9 cellular contexts compared by ENCODE assay signal in the genomic region with DNA sequence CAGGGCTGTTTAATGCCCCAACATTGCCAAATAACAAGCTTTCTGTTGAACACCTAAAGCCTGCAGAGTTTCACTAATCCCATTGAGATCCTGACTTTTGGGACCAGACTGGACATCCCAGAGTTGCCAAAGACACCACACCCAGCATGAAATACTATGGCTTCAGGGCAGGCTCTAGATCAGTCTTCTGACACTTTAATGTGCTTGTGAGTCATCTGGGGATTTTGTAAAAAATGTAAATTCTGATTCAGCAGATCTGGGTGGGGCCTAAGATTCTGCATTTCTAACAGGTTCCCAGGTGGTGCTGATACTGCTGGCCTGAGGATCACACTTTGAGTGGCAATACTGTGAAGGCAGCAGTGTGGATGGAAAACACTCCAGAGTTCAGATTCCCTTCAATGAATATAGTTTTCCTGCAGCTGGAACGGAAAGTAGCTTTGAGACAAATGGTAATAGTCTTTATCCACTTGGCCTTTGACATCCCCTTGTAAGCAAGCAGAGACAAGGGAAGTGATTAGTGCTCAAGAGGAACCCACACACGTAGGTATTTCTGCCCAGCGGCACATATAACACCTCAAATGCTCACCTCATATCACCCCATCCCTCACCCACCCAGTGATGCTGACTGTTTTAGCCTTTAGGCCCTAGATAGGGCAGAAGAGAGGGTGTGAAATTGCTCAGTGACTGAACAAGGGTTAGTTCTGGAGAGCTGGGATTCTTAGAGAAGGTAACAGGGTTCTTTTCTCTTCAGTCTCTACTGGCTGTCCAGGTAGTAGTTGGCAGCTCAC. TPM values are rescaled to one million over a fixed set of nuclear protein-coding genes. Genes with fewer than 3 reads are reported as not detected.
DNase-seq lines count a peak whose midpoint lies in the region; FAIRE-seq and TF ChIP-seq lines count a peak whose summit lies in the region.
"Had no signal": no experiment of that assay in that cellular context is flagged by ENCODE, and none has a peak within 500 bp of the region (broad histone marks: within the 10 kb centered on the region; RNA-seq: fewer than 3 reads in every experiment).

No MANE protein-coding gene starts in this region.

- H2AFZ ChIP-seq in MM.1S (ENCODE audit: low read length) (0 out of 2 replicates have a peak overlapping the region, but pooled peaks have one; percentile 3), H9 (ENCODE audit: low read length) (no peak overlapping the region)

- peaks cover 17% of the 10 kb centered on the region for H3F3A ChIP-seq in MM.1S (ENCODE audit: insufficient read depth, low read length)

- H3K79me2 ChIP-seq in MM.1S (ENCODE audit: low read length): no peaks in the 10 kb centered on the region
- no peaks in the 10 kb centered on the region for H3K79me2 ChIP-seq in H9 (ENCODE audit: insufficient read depth, low read length)

- no peak for FAIRE-seq in D721Med (lab: Jason Lieb, UNC)

- no peak overlapping the region for H3K56ac ChIP-seq in H9 (ENCODE audit: insufficient read length, low read depth, low read length)

- H4K5ac ChIP-seq in H9 (ENCODE audit: insufficient read length, low read depth, low read length): no peak overlapping the region

- H3K4me2 ChIP-seq in MM.1S (ENCODE audit: low read depth, low read length) (no peak overlapping the region), H9 (ENCODE audit: insufficient read depth, insufficient read length, low read length) (no peak overlapping the region)

- H2BK120ac ChIP-seq in H9 (ENCODE audit: low read depth, low read length, poor library complexity, severe bottlenecking): no peak overlapping the region

- no peak overlapping the region for H2AK5ac ChIP-seq in H9 (ENCODE audit: insufficient read length, low read length)

- H2BK5ac ChIP-seq in H9 (ENCODE audit: insufficient read length, low read length): no peak overlapping the region

- no peak overlapping the region for H3K4me3 ChIP-seq in MM.1S (ENCODE audit: low read length)
- no peak overlapping the region for H3K4me3 ChIP-seq in esophagus (ENCODE audit: low read depth in 1 of 2, low read length in 2 of 2)

- WGBS in esophagus, 2 donors: 27 to 51% methylated on average over 3 of the region's 3 CpGs
- WGBS in H9 (ENCODE audit: extremely low coverage, insufficient read length, low lambda C conversion rate): no CpG with 5 or more reads among the region's 3 CpGs

- no peak overlapping the region for H4K91ac ChIP-seq in H9 (ENCODE audit: insufficient read length, low read depth, low read length)

- H3K4me1 ChIP-seq in MM.1S (ENCODE audit: low read length) (peaks cover 35% of the 10 kb centered on the region), esophagus (ENCODE audit: control insufficient read depth in 2 of 2, insufficient read depth in 2 of 2, low read length in 1 of 2) (peaks cover 0 to 7% of the 10 kb centered on the region in 2 donors), H9 (ENCODE audit: insufficient read depth, low read length) (peaks cover 7% of the 10 kb centered on the region; the same call in 1 of the 2 replicates)

- no peak overlapping the region for H3K18ac ChIP-seq in H9 (ENCODE audit: insufficient read length, low read depth, low read length)

- H3K9me2 ChIP-seq in MM.1S (replicated peaks; ENCODE audit: insufficient read depth, low read length): no peaks in the 10 kb centered on the region

- H3T11ph ChIP-seq in H9 (ENCODE audit: low read length): no peak overlapping the region

- H3K9me3 ChIP-seq in MM.1S (replicated peaks; ENCODE audit: insufficient read depth, low read length) (no peaks in the 10 kb centered on the region), esophagus (ENCODE audit: control insufficient read depth in 2 of 2, insufficient read depth in 1 of 2, low read depth in 1 of 2, low read length in 1 of 2) (no peaks in the 10 kb centered on the region), H9 (ENCODE audit: control insufficient read depth, low read depth, low read length) (no peaks in the 10 kb centered on the region)

- DNase-seq in stimulated activated CD4-positive, alpha-beta T cell treated with anti-CD3 and anti-CD28 coated beads, Interleukin-12 subunit alpha, Interleukin-12 subunit beta, amount 100 ng/mL, for 4 hours: peak; percentile 2
- no peak for DNase-seq in stimulated activated CD4-positive, alpha-beta T cell treated with anti-CD3 and anti-CD28 coated beads, Interleukin-4, amount 100 ng/mL, for 1 hour
- peak; percentile 20 for DNase-seq in MM.1S
- no peak for DNase-seq in stimulated activated naive CD4-positive, alpha-beta T cell (lab: John Stamatoyannopoulos, UW)
- DNase-seq in H9: no peak
- no peak for DNase-seq in HUDEP-2 (lab: John Stamatoyannopoulos, UW; ENCODE audit: unreplicated experiment in 76 of 76)
- no peak for DNase-seq in D721Med (ENCODE audit: insufficient read length, low spot score)
- DNase-seq: DND-41 had no signal

- H3K27ac ChIP-seq in MM.1S (ENCODE audit: low read length) (no peak overlapping the region), esophagus (ENCODE audit: low read depth in 2 of 2, low read length in 1 of 2) (peak overlapping the region; percentile 26 to 30), H9 (ENCODE audit: insufficient read length, low read depth, low read length) (no peak overlapping the region)

- H3K9ac ChIP-seq in MM.1S (ENCODE audit: low read length) (no peak overlapping the region), H9 (ENCODE audit: extremely low read depth, insufficient read length, low read length) (no peak overlapping the region)

- H3K36me3 ChIP-seq in MM.1S (replicated peaks; ENCODE audit: insufficient read depth, low read length) (no peaks in the 10 kb centered on the region), esophagus (ENCODE audit: control insufficient read depth in 2 of 2, insufficient read depth in 2 of 2, low read length in 1 of 2) (no peaks in the 10 kb centered on the region)

- H3K4me1 Mint-ChIP-seq in H9: peaks cover 14 to 18% of the 10 kb centered on the region in 2 experiments

- no peak overlapping the region for H2BK15ac ChIP-seq in H9 (ENCODE audit: low read depth, low read length)

- H3K79me1 ChIP-seq in H9 (ENCODE audit: insufficient read depth, low read depth, low read length, poor library complexity, severe bottlenecking): no peaks in the 10 kb centered on the region

- H3K9me3 Mint-ChIP-seq in H9: no peaks in the 10 kb centered on the region

- H3K23ac ChIP-seq in H9 (ENCODE audit: insufficient read length, low read depth, low read length): no peak overlapping the region

- no peaks in the 10 kb centered on the region for H3K27me3 Mint-ChIP-seq in H9 (ENCODE audit: low read depth)

- no peak overlapping the region for H2BK12ac ChIP-seq in H9 (ENCODE audit: insufficient read length, low read depth, low read length)

- H3K36me3 Mint-ChIP-seq in H9 (ENCODE audit: insufficient read depth in 1 of 3, low read depth in 3 of 3): no peaks in the 10 kb centered on the region

- TF ChIP-seq CTCF in MM.1S (IDR thresholded peaks at IDR 0.05; ENCODE audit: low read length) (no peak), H9 (conservative IDR thresholded peaks at IDR 0.05) (no peak), D721Med (IDR thresholded peaks at IDR 0.05; ENCODE audit: insufficient read depth, missing control alignments) (no peak)

- H4K20me1 ChIP-seq in MM.1S (ENCODE audit: insufficient read depth, low read length) (no peaks in the 10 kb centered on the region), H9 (ENCODE audit: control insufficient read depth, insufficient read depth, insufficient read length) (no peaks in the 10 kb centered on the region)

- no peak overlapping the region for H3K4ac ChIP-seq in H9 (ENCODE audit: low read depth, low read length)

- no peak overlapping the region for H2BK20ac ChIP-seq in H9 (ENCODE audit: low read depth, low read length, poor library complexity, severe bottlenecking)

- H3K27me3 ChIP-seq in MM.1S (replicated peaks; ENCODE audit: insufficient read depth, low read length) (no peaks in the 10 kb centered on the region), esophagus (ENCODE audit: control insufficient read depth in 1 of 2, insufficient read depth in 2 of 2, low read length in 2 of 2) (no peaks in the 10 kb centered on the region), H9 (ENCODE audit: insufficient read depth, low read length) (no peaks in the 10 kb centered on the region)

- H3K4me3 Mint-ChIP-seq in H9: no peak overlapping the region

- no peaks in the 10 kb centered on the region for H3K23me2 ChIP-seq in H9 (ENCODE audit: insufficient read length, low read depth, low read length, poor library complexity, severe bottlenecking)

- no peak overlapping the region for H4K8ac ChIP-seq in H9 (replicated peaks; ENCODE audit: insufficient read length, low read depth, low read length)

- H3K27ac Mint-ChIP-seq in H9: no peak overlapping the region

- H3K14ac ChIP-seq in H9 (ENCODE audit: insufficient read depth, low read length): no peak overlapping the region

RNA-seq across cellular contexts. Expression of gene GSK3B, which starts 51.4 kb away (rescaled TPM):
- 10 to 100 TPM in 1 of 2 donors, 1 to 10 TPM in 1; 8.8 to 12.0 TPM for polyA plus RNA-seq in esophagus
- total RNA-seq in H9 (2021): 52.8 and 56.5 TPM in 2 replicates

Comparison
In these comparisons a context has a peak if more than half of its experiments do, and no peak if none do; other contexts are left out.
1. DNase-seq: peak in stimulated activated CD4-positive, alpha-beta T cell treated with anti-CD3 and anti-CD28 coated beads, Interleukin-12 subunit alpha, Interleukin-12 subunit beta, amount 100 ng/mL, for 4 hours (single experiment) and MM.1S (single experiment); none in stimulated activated CD4-positive, alpha-beta T cell treated with anti-CD3 and anti-CD28 coated beads, Interleukin-4, amount 100 ng/mL, for 1 hour (single experiment), stimulated activated naive CD4-positive, alpha-beta T cell (0 of 6), H9 (single experiment), HUDEP-2 (0 of 76) and D721Med (single experiment).
2. H3K27ac ChIP-seq: peak in esophagus (2 of 2); none in MM.1S (single experiment) and H9 (single experiment).